27 cellular contexts compared by ENCODE assay signal in genomic region chr1:168717906-168718891, GRCh38. TPM values are rescaled to one million over a fixed set of nuclear protein-coding genes. Genes with fewer than 3 reads are reported as not detected.
DNase-seq lines count a peak whose midpoint lies in the region; TF ChIP-seq lines count a peak whose summit lies in the region.
"Had no signal": no experiment of that assay in that cellular context is flagged by ENCODE, and none has a peak within 500 bp of the region (broad histone marks: within the 10 kb centered on the region; RNA-seq: fewer than 3 reads in every experiment).

No MANE protein-coding gene starts in this region.

- H3K4me3 ChIP-seq in ascending aorta (peak overlapping the region in 1 of 2 donors; percentile 14), cardiac muscle cell (no peak overlapping the region), trophoblast cell (ENCODE audit: low read depth, low read length) (no peak overlapping the region), neuronal stem cell (ENCODE audit: low read length in 2 of 2) (no peak overlapping the region)

- H4K91ac ChIP-seq in trophoblast cell (ENCODE audit: low read depth, low read length) (peak overlapping the region; percentile 51), neuronal stem cell (ENCODE audit: low read depth, low read length, poor library complexity) (no peak overlapping the region)

- H3K9me3 ChIP-seq in ascending aorta (no peaks in the 10 kb centered on the region), cardiac muscle cell (ENCODE audit: low read depth) (no peaks in the 10 kb centered on the region), trophoblast cell (ENCODE audit: insufficient read depth, low read depth, low read length) (no peaks in the 10 kb centered on the region), neuronal stem cell (replicated peaks in 1 of 2; ENCODE audit: control insufficient read depth in 2 of 2, insufficient read depth in 1 of 2, low read depth in 1 of 2, low read length in 2 of 2) (no peaks in the 10 kb centered on the region)
- H3K9me3 ChIP-seq: BE2C had no signal

- no peak overlapping the region for H2BK15ac ChIP-seq in neuronal stem cell (ENCODE audit: low read length)

- H3K79me1 ChIP-seq in trophoblast cell (ENCODE audit: low read length) (no peaks in the 10 kb centered on the region), neuronal stem cell (ENCODE audit: low read depth, low read length) (no peaks in the 10 kb centered on the region)

- H3K9ac ChIP-seq in trophoblast cell (ENCODE audit: low read length) (no peak overlapping the region), neuronal stem cell (ENCODE audit: low read depth, low read length, poor library complexity) (no peak overlapping the region)
- H3K9ac ChIP-seq: KMS-11 had no signal

- no peak overlapping the region for H4K12ac ChIP-seq in trophoblast cell (ENCODE audit: low read depth, low read length)

- H3K23ac ChIP-seq in trophoblast cell (ENCODE audit: low read length), result no peak overlapping the region
- H3K23ac ChIP-seq in neuronal stem cell (ENCODE audit: low read depth, low read length, poor library complexity), result no peak overlapping the region

- TF ChIP-seq CTCF in ascending aorta (IDR thresholded peaks at IDR 0.05), result no peak
- no peak for TF ChIP-seq CTCF in cardiac muscle cell (IDR thresholded peaks at IDR 0.05; ENCODE audit: low read depth, low read length)

- H2BK120ac ChIP-seq in trophoblast cell (ENCODE audit: insufficient read depth, low read length, poor library complexity) (no peak overlapping the region), neuronal stem cell (ENCODE audit: low read depth, low read length) (no peak overlapping the region)

- H2AK5ac ChIP-seq in trophoblast cell (ENCODE audit: low read length), result peak overlapping the region; percentile 41
- no peak overlapping the region for H2AK5ac ChIP-seq in neuronal stem cell (ENCODE audit: low read depth, low read length)

- H2BK5ac ChIP-seq in trophoblast cell (ENCODE audit: low read depth, low read length, poor library complexity) (peak overlapping the region; percentile 9), neuronal stem cell (ENCODE audit: low read length) (no peak overlapping the region)

- DNase-seq in NCI-H226 (peak; percentile 40), ascending aorta (ENCODE audit: low spot score in 2 of 2) (peak in 1 of 2 donors; percentile 69), cardiac muscle cell (ENCODE audit: low read depth in 1 of 2, low spot score in 1 of 2) (peak; percentile 28 to 83), trophoblast cell (peak; percentile 86 to 93), neuronal stem cell (ENCODE audit: low spot score) (no peak), NCI-H2107 (lab: John Stamatoyannopoulos, UW) (no peak), NCI-H510A treated with DMSO at 0.1 percent for 48 hours (lab: John Stamatoyannopoulos, UW) (no peak), 8988T (no peak)
- DNase-seq: activated CD4-positive, alpha-beta memory T cell treated with anti-CD3 and anti-CD28 coated beads for 36 hours; BE2C; effector memory CD4-positive, alpha-beta T cell; erythroblast; foreskin melanocyte; GF-D8; GOT3; immature natural killer cell; NCI-H526; SHP77 treated with DMSO at 0.1 percent for 48 hours; small intestine; stimulated activated CD4-positive, alpha-beta T cell treated with anti-CD3 and anti-CD28 coated beads, Interleukin-2, amount 100 ng/mL, for 24 hours; SW 1271; T1000 had no signal

- H3K14ac ChIP-seq in trophoblast cell (ENCODE audit: low read length) (no peak overlapping the region), neuronal stem cell (ENCODE audit: low read length) (no peak overlapping the region)

- peak overlapping the region; percentile 37 for H2BK12ac ChIP-seq in trophoblast cell (ENCODE audit: low read length)
- H2BK12ac ChIP-seq in neuronal stem cell (ENCODE audit: low read length), result no peak overlapping the region

- peak overlapping the region; percentile 47 to 58 for H3K27ac ChIP-seq in ascending aorta
- H3K27ac ChIP-seq in cardiac muscle cell, result peak overlapping the region; percentile 32
- H3K27ac ChIP-seq in trophoblast cell (ENCODE audit: low read depth, low read length), result no peak overlapping the region
- no peak overlapping the region for H3K27ac ChIP-seq in neuronal stem cell (replicated peaks; ENCODE audit: low read length)
- H3K27ac ChIP-seq: KMS-11 had no signal

- no CpG with 5 or more reads among the region's 10 CpGs for WGBS in trophoblast cell (ENCODE audit: extremely low coverage, insufficient coverage, insufficient read length)
- no CpG with 5 or more reads among the region's 10 CpGs for WGBS in neuronal stem cell (ENCODE audit: extremely low coverage in 2 of 2, insufficient read length in 2 of 2, insufficient replicate concordance in 1 of 2), 2 donors

- no peak overlapping the region for H4K8ac ChIP-seq in trophoblast cell (ENCODE audit: low read depth, low read length)
- no peak overlapping the region for H4K8ac ChIP-seq in neuronal stem cell (ENCODE audit: low read depth, low read length)

- H3K4ac ChIP-seq in trophoblast cell (ENCODE audit: low read depth, low read length) (no peak overlapping the region), neuronal stem cell (ENCODE audit: low read length) (no peak overlapping the region)

- H3K79me2 ChIP-seq in trophoblast cell (ENCODE audit: control insufficient read depth, insufficient read depth, low read length, poor library complexity), result no peaks in the 10 kb centered on the region

- H3K4me1 ChIP-seq in ascending aorta (no peaks in the 10 kb centered on the region), cardiac muscle cell (ENCODE audit: low read depth) (peaks cover 32% of the 10 kb centered on the region), trophoblast cell (ENCODE audit: control insufficient read depth in 1 of 2, insufficient read depth in 2 of 2, low read length in 2 of 2) (peaks cover 0 to 3% of the 10 kb centered on the region in 2 experiments), neuronal stem cell (ENCODE audit: control insufficient read depth in 2 of 2, insufficient read depth in 1 of 2, low read depth in 1 of 2, low read length in 2 of 2) (no peaks in the 10 kb centered on the region)

- H2AFZ ChIP-seq in trophoblast cell (ENCODE audit: insufficient read depth, low read length, poor library complexity) (no peak overlapping the region), neuronal stem cell (ENCODE audit: low read length) (no peak overlapping the region)

- intact Hi-C loops in ascending aorta (cut with DNase I), result loop anchor here (5.0 kb wide), 1 partner anchor 106 kb away; no protein-coding TSS in a partner anchor

- H3K36me3 ChIP-seq in ascending aorta (no peaks in the 10 kb centered on the region), cardiac muscle cell (no peaks in the 10 kb centered on the region), trophoblast cell (ENCODE audit: control insufficient read depth in 1 of 2, insufficient read depth in 2 of 2, low read length in 2 of 2) (no peaks in the 10 kb centered on the region), neuronal stem cell (replicated peaks in 1 of 2; ENCODE audit: control insufficient read depth in 2 of 2, insufficient read depth in 2 of 2, low read length in 2 of 2) (no peaks in the 10 kb centered on the region)
- H3K36me3 ChIP-seq: BE2C had no signal

- H3K4me2 ChIP-seq in trophoblast cell (ENCODE audit: low read length), result no peak overlapping the region
- no peak overlapping the region for H3K4me2 ChIP-seq in neuronal stem cell (ENCODE audit: insufficient read depth, low read length, poor library complexity, severe bottlenecking)
- H3K4me2 ChIP-seq: KMS-11 had no signal

- H3K27me3 ChIP-seq in ascending aorta (no peaks in the 10 kb centered on the region), cardiac muscle cell (no peaks in the 10 kb centered on the region), trophoblast cell (ENCODE audit: insufficient read depth, low read length) (no peaks in the 10 kb centered on the region), neuronal stem cell (ENCODE audit: control insufficient read depth in 3 of 3, insufficient read depth in 3 of 3, low read depth in 1 of 3, low read length in 3 of 3) (no peaks in the 10 kb centered on the region)
- H3K27me3 ChIP-seq: BE2C had no signal

- no peak overlapping the region for H3K18ac ChIP-seq in trophoblast cell (ENCODE audit: low read length)
- H3K18ac ChIP-seq in neuronal stem cell (ENCODE audit: low read length), result no peak overlapping the region

RNA-seq across cellular contexts. Expression of gene DPT, which starts 10.8 kb away (rescaled TPM):
- total RNA-seq in ascending aorta (12.3 TPM), cardiac muscle cell (not detected in 2 replicates)
- not detected in 2 replicates for polyA plus RNA-seq in cardiac muscle cell
- not detected in 2 replicates for polyA plus RNA-seq in trophoblast cell (2013)
- polyA plus RNA-seq in neuronal stem cell (2013, experiment 1 of 2), result not detected
- not detected for polyA plus RNA-seq in neuronal stem cell (2013, experiment 2 of 2)
- total RNA-seq: A673; activated CD4-positive, alpha-beta memory T cell treated with anti-CD3 and anti-CD28 coated beads for 36 hours; activated T-helper 2 cell treated with anti-CD3 and anti-CD28 coated beads, Interferon-gamma antibody, Interleukin-2, Interleukin-4, amounts not matched to agents 10 μg/mL and 5 μg/mL and 100 μg/mL, durations not matched to agents 14 hours and 24 hours and 36 hours; progenitor cell of endocrine pancreas had no signal
- polyA plus RNA-seq: immature natural killer cell, neural cell had no signal

Comparison
In these comparisons a context has a peak if more than half of its experiments do, and no peak if none do; other contexts are left out.
1. DNase-seq: peak in NCI-H226 (single experiment), cardiac muscle cell (2 of 2) and trophoblast cell (2 of 2); none in neuronal stem cell (single experiment), NCI-H2107 (single experiment), NCI-H510A treated with DMSO at 0.1 percent for 48 hours (single experiment) and 8988T (single experiment).
2. H3K27ac ChIP-seq: peak in ascending aorta (2 of 2) and cardiac muscle cell (single experiment); none in trophoblast cell (single experiment) and neuronal stem cell (single experiment).
3. RNA of gene DPT, which starts 10.8 kb away (total RNA-seq): 12.3 TPM in ascending aorta (single experiment); not detected in cardiac muscle cell; every median in the first group is over 10 times any median in the second.